In the genomic region with DNA sequence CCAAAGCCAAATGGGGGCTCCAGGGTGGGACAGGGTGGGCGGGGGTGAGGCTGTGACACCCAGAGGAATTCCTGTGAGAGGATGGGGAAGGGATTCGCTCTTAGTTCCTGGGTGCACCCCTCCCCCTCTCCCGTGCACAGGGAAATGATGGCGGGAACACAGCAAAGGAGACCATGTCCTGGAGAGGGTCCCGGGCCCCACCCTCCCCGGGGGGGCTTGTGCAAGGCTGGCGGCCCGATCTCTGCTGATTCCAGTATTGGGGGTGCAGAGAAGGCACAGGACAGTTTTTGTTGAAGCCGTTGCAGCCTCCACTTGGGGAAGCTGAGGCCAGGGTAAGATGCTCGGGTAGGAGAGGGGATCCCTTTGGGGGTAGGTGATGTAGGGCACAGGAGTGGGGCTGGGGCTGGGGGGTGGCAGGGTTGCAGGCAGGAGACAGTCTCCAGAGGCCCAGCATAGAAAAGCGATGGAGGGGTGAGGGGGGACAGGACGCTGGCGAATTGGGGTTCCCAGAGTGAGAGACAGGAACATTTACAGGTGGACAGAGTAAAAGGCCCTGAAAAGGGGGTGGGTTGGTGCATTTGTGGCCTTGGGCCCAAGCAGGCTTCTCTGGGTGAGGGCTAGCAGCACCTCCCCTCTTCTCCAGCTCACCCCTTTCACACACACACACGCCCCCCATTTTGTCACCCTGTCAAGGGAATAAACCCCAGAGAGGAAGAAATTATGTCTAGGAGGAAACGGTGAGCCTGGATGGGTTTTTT, we compare ENCODE assay signal across 1 cellular context.
TF ChIP-seq lines count a peak whose summit lies in the region.

No MANE protein-coding gene starts in this region.

TF ChIP-seq in HepG2, 621 proteins besides CTCF, POLR2A, EP300 and RAD21:
- TF ChIP-seq MZF1 (CRISPR knock-in tag; IDR thresholded peaks at IDR 0.05; ENCODE audit: borderline replicate concordance) (no peak), PRPF4 (IDR thresholded peaks at IDR 0.05; ENCODE audit: low read depth, low read length, poor library complexity, severe bottlenecking) (peak; percentile 60), GATAD2A (CRISPR knock-in tag; IDR thresholded peaks at IDR 0.05) (no peak), ZNF142 (CRISPR knock-in tag; IDR thresholded peaks at IDR 0.05) (0 out of 2 replicates have a peak, but pooled peaks have one; percentile 0), ZNF296 (CRISPR knock-in tag; conservative IDR thresholded peaks at IDR 0.05) (no peak), TRIM22 (IDR thresholded peaks at IDR 0.05) (no peak), ZNF225 (CRISPR knock-in tag; IDR thresholded peaks at IDR 0.05) (0 out of 2 replicates have a peak, but pooled peaks have one; percentile 9), MAZ (IDR thresholded peaks at IDR 0.05; ENCODE audit: borderline replicate concordance, low read depth, low read length) (no peak), MAZ (CRISPR knock-in tag; IDR thresholded peaks at IDR 0.05; ENCODE audit: low read depth) (no peak), TFDP2 (CRISPR knock-in tag; IDR thresholded peaks at IDR 0.05) (no peak), ZIK1 (CRISPR knock-in tag; IDR thresholded peaks at IDR 0.05; ENCODE audit: borderline replicate concordance, low read depth) (no peak), KLF13 (CRISPR knock-in tag; IDR thresholded peaks at IDR 0.05) (no peak), ZNF605 (CRISPR knock-in tag; IDR thresholded peaks at IDR 0.05) (no peak), SMC3 (IDR thresholded peaks at IDR 0.05; ENCODE audit: low read length) (no peak)
- TF ChIP-seq, protein P1, sequence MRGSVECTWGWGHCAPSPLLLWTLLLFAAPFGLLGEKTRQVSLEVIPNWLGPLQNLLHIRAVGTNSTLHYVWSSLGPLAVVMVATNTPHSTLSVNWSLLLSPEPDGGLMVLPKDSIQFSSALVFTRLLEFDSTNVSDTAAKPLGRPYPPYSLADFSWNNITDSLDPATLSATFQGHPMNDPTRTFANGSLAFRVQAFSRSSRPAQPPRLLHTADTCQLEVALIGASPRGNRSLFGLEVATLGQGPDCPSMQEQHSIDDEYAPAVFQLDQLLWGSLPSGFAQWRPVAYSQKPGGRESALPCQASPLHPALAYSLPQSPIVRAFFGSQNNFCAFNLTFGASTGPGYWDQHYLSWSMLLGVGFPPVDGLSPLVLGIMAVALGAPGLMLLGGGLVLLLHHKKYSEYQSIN (CRISPR knock-in tag; IDR thresholded peaks at IDR 0.05; ENCODE audit: borderline replicate concordance), result no peak
